37 cellular contexts compared by ENCODE assay signal in genomic region chr2:29981402-29981801, GRCh38.
A peak's percentile ranks its signal among the peaks of the same experiment; 100 is the strongest.
DNase-seq lines count a peak whose midpoint lies in the region; ATAC-seq, FAIRE-seq and TF ChIP-seq lines count a peak whose summit lies in the region.
"Had no signal": no experiment of that assay in that cellular context is flagged by ENCODE, and none has a peak within 500 bp of the region (broad histone marks: within the 10 kb centered on the region; RNA-seq: fewer than 3 reads in every experiment).

No MANE protein-coding gene starts in this region.

- 0 out of 2 replicates have a peak, but pooled peaks cover 6% of the 10 kb centered on the region for H4K20me1 ChIP-seq in K562 (replicated peaks; ENCODE audit: control insufficient read depth, insufficient read depth, low read length)
- H4K20me1 ChIP-seq: BLaER1; BLaER1 treated with 17β-estradiol and CSF1 and Interleukin-3, amounts not matched to agents 10 nM and 100 nM had no signal

- H3K4me1 ChIP-seq in K562 (replicated peaks in 1 of 2; ENCODE audit: control insufficient read depth in 2 of 2, insufficient read depth in 2 of 2, low read length in 2 of 2) (no peaks in the 10 kb centered on the region), endodermal cell (ENCODE audit: control insufficient read depth, insufficient read depth, low read length) (peaks cover 5% of the 10 kb centered on the region), esophagus muscularis mucosa (no peaks in the 10 kb centered on the region)
- H3K4me1 ChIP-seq: A549, BLaER1, Caco-2 had no signal

- TF ChIP-seq EP300 in K562 (IDR thresholded peaks at IDR 0.05; ENCODE audit: low read length): no peak
- TF ChIP-seq EP300 in esophagus muscularis mucosa (IDR thresholded peaks at IDR 0.05): no peak

- no peaks in the 10 kb centered on the region for H3K9me1 ChIP-seq in K562 (ENCODE audit: control insufficient read depth, insufficient read depth, low read length)

- no peak for TF ChIP-seq POLR2A in K562 (conservative IDR thresholded peaks at IDR 0.05)
- no peak for TF ChIP-seq POLR2A in esophagus muscularis mucosa (IDR thresholded peaks at IDR 0.05; ENCODE audit: low read depth)

- H3K9ac ChIP-seq in K562 (ENCODE audit: insufficient read depth in 1 of 2, low read depth in 2 of 2, low read length in 2 of 2) (no peak overlapping the region), endodermal cell (ENCODE audit: extremely low read depth, low read length, poor library complexity, severe bottlenecking) (no peak overlapping the region)
- H3K9ac ChIP-seq: BLaER1; BLaER1 treated with 17β-estradiol and CSF1 and Interleukin-3, amounts not matched to agents 10 nM and 100 nM had no signal

- H3K4me3 Mint-ChIP-seq in endodermal cell: no peak overlapping the region
- H3K4me3 Mint-ChIP-seq: B cell; CD14-positive monocyte; CD4-positive, alpha-beta memory T cell; CD4-positive, alpha-beta T cell; CD4-positive, CD25-positive, alpha-beta regulatory T cell; CD8-positive, alpha-beta memory T cell; CD8-positive, alpha-beta T cell had no signal

- peaks cover 6% of the 10 kb centered on the region for H3K27me3 Mint-ChIP-seq in endodermal cell (ENCODE audit: insufficient read depth)
- H3K27me3 Mint-ChIP-seq: CD4-positive, alpha-beta T cell; CD4-positive, CD25-positive, alpha-beta regulatory T cell had no signal

- CTCF ChIA-PET in K562 (lab: Yijun Ruan, JAX; ENCODE audit: low intra/inter-chr PET ratio): no interaction called here

- DNase-seq in K562 (ENCODE audit: extremely low read depth in 1 of 4, low spot score in 3 of 4) (no peak), endodermal cell (peak; percentile 17), esophagus muscularis mucosa (ENCODE audit: extremely low spot score) (peak; percentile 75), left lobe of liver (ENCODE audit: low spot score) (no peak), RCC 7860 (ENCODE audit: low spot score) (no peak), pons (ENCODE audit: low spot score) (no peak)
- DNase-seq: 8988T; ACHN; AML-193; BE2C; C1 segment of cervical spinal cord; Caco-2; Calu3; CD4-positive, alpha-beta memory T cell; CD4-positive, alpha-beta T cell; CD4-positive, CD25-positive, alpha-beta regulatory T cell; CD8-positive, alpha-beta memory T cell; CD8-positive, alpha-beta T cell; COR-L47; DMS 273 treated with DMSO at 0.1 percent for 48 hours; DMS153; DMS53; DMS79; DMS79 treated with DMSO at 0.1 percent for 48 hours; DND-41; EL had no signal

- intact Hi-C loops in K562 (cut with micrococcal nuclease) (no loop called here), esophagus muscularis mucosa (cut with DNase I) (no loop called here)

- no peak overlapping the region for H3K27ac Mint-ChIP-seq in endodermal cell
- H3K27ac Mint-ChIP-seq: B cell; CD14-positive monocyte; CD4-positive, alpha-beta memory T cell; CD4-positive, alpha-beta T cell; CD4-positive, CD25-positive, alpha-beta regulatory T cell; CD8-positive, alpha-beta memory T cell; CD8-positive, alpha-beta T cell had no signal

- H3K4me3 ChIP-seq in K562 (no peak overlapping the region), endodermal cell (ENCODE audit: low read length) (no peak overlapping the region), esophagus muscularis mucosa (no peak overlapping the region)
- H3K4me3 ChIP-seq: A549; BLaER1; BLaER1 treated with 17β-estradiol and CSF1 and Interleukin-3, amounts not matched to agents 10 nM and 100 nM had no signal

- BruUV-seq in K562 (replicated peaks; lab: Mats Ljungman, UMichigan): no TSS peak

- no peaks in the 10 kb centered on the region for H3K36me3 Mint-ChIP-seq in endodermal cell (ENCODE audit: low read depth)
- H3K36me3 Mint-ChIP-seq: CD14-positive monocyte; CD4-positive, alpha-beta memory T cell; CD4-positive, CD25-positive, alpha-beta regulatory T cell; CD8-positive, alpha-beta memory T cell; CD8-positive, alpha-beta T cell had no signal

- FAIRE-seq in K562 (lab: Jason Lieb, UNC) (no peak), RCC 7860 (lab: Jason Lieb, UNC) (no peak)
- FAIRE-seq: A204.1, A549, D721Med had no signal

- 2% methylated on average over 4 of the region's 4 CpGs for WGBS in K562 (ENCODE audit: insufficient coverage, low coverage, missing lambda C conversion rate)
- WGBS in endodermal cell (ENCODE audit: insufficient coverage in 1 of 2, insufficient read length in 1 of 2), 2 experiments: 94 to 100% methylated on average over 3 of the region's 4 CpGs
- WGBS in esophagus muscularis mucosa: 92% methylated on average over 4 of the region's 4 CpGs

- POLR2A ChIA-PET in K562 (lab: Yijun Ruan, JAX): no interaction called here

- H3K27me3 ChIP-seq in K562 (ENCODE audit: control insufficient read depth in 2 of 2, insufficient read depth in 2 of 2, low read length in 2 of 2): no peaks in the 10 kb centered on the region
- H3K27me3 ChIP-seq in endodermal cell (ENCODE audit: control insufficient read depth, insufficient read depth, low read length, poor library complexity, severe bottlenecking): no peaks in the 10 kb centered on the region
- peaks cover 0 to 3% (median 0%) of the 10 kb centered on the region in 4 donors for H3K27me3 ChIP-seq in esophagus muscularis mucosa
- H3K27me3 ChIP-seq: BE2C; BLaER1; BLaER1 treated with 17β-estradiol and CSF1 and Interleukin-3, amounts not matched to agents 10 nM and 100 nM had no signal

- in situ Hi-C loops in K562 (cut with MboI): no loop called here

- no peak overlapping the region for H2AFZ ChIP-seq in K562 (ENCODE audit: low read depth, low read length)

- TF ChIP-seq RAD21 in K562 (CRISPR knock-in tag; conservative IDR thresholded peaks at IDR 0.05 in 1 of 2, IDR thresholded peaks at IDR 0.05 in 1 of 2): no peak

- H3K9me3 ChIP-seq in K562 (replicated peaks; ENCODE audit: control insufficient read depth, insufficient read depth, low read depth, low read length) (no peaks in the 10 kb centered on the region), endodermal cell (ENCODE audit: control insufficient read depth, low read length) (no peaks in the 10 kb centered on the region), esophagus muscularis mucosa (no peaks in the 10 kb centered on the region)
- H3K9me3 ChIP-seq: A549; BE2C; BLaER1; BLaER1 treated with 17β-estradiol and CSF1 and Interleukin-3, amounts not matched to agents 10 nM and 100 nM; Caco-2 had no signal

- H3K27ac ChIP-seq in K562 (ENCODE audit: extremely low read depth, low read depth, low read length) (no peak overlapping the region), endodermal cell (ENCODE audit: low read depth, low read length) (no peak overlapping the region), esophagus muscularis mucosa (replicated peaks in 1 of 4) (no peak overlapping the region)
- H3K27ac ChIP-seq: 22Rv1; A549; BLaER1; BLaER1 treated with 17β-estradiol and CSF1 and Interleukin-3, amounts not matched to agents 10 nM and 100 nM; C4-2B had no signal

- TF ChIP-seq CTCF in K562 (IDR thresholded peaks at IDR 0.05 in 2 of 3, conservative IDR thresholded peaks at IDR 0.05 in 1 of 3; ENCODE audit: insufficient read depth in 2 of 3, low read depth in 1 of 3, low read length in 3 of 3): no peak
- TF ChIP-seq CTCF in endodermal cell (conservative IDR thresholded peaks at IDR 0.05): no peak
- TF ChIP-seq CTCF in esophagus muscularis mucosa (IDR thresholded peaks at IDR 0.05): no peak

- H3K4me2 ChIP-seq in K562 (ENCODE audit: insufficient read depth, low read length): no peak overlapping the region
- H3K4me2 ChIP-seq: A549; BLaER1; BLaER1 treated with 17β-estradiol and CSF1 and Interleukin-3, amounts not matched to agents 10 nM and 100 nM had no signal

- H3K36me3 ChIP-seq in K562 (ENCODE audit: control insufficient read depth, insufficient read depth, low read length): no peaks in the 10 kb centered on the region
- no peaks in the 10 kb centered on the region for H3K36me3 ChIP-seq in endodermal cell (ENCODE audit: control insufficient read depth, insufficient read depth, low read length)
- no peaks in the 10 kb centered on the region for H3K36me3 ChIP-seq in esophagus muscularis mucosa
- H3K36me3 ChIP-seq: BE2C; BLaER1; BLaER1 treated with 17β-estradiol and CSF1 and Interleukin-3, amounts not matched to agents 10 nM and 100 nM had no signal

- H3K79me2 ChIP-seq in K562 (ENCODE audit: control insufficient read depth, insufficient read depth, low read length): no peaks in the 10 kb centered on the region

- no peaks in the 10 kb centered on the region for H3K9me3 Mint-ChIP-seq in endodermal cell
- H3K9me3 Mint-ChIP-seq: CD4-positive, alpha-beta memory T cell; CD4-positive, alpha-beta T cell; CD4-positive, CD25-positive, alpha-beta regulatory T cell; CD8-positive, alpha-beta T cell had no signal

- peaks cover 16% of the 10 kb centered on the region for H3K4me1 Mint-ChIP-seq in endodermal cell
- H3K4me1 Mint-ChIP-seq: B cell; CD14-positive monocyte; CD4-positive, alpha-beta memory T cell; CD4-positive, CD25-positive, alpha-beta regulatory T cell; CD8-positive, alpha-beta memory T cell had no signal

- ATAC-seq in K562 (no peak), left lobe of liver (peak; percentile 65), HG03457 (IDR thresholded peaks at IDR 0.05; ENCODE audit: unreplicated experiment) (no peak), HG03108 (IDR thresholded peaks at IDR 0.05; ENCODE audit: unreplicated experiment) (no peak)
- ATAC-seq: A549; CD8-positive, alpha-beta T cell had no signal

TF ChIP-seq in K562, 482 proteins besides CTCF, POLR2A, EP300 and RAD21:
- TF ChIP-seq ZNF57 (CRISPR knock-in tag; IDR thresholded peaks at IDR 0.05) (no peak), KLF10 (CRISPR knock-in tag; IDR thresholded peaks at IDR 0.05) (no peak), HCFC1 (IDR thresholded peaks at IDR 0.05; ENCODE audit: low read depth, low read length) (no peak), CBFA2T3 (IDR thresholded peaks at IDR 0.05) (peak; percentile 21; the same call in 1 of the 2 replicates), CBFA2T2 (conservative IDR thresholded peaks at IDR 0.05) (no peak), SUPT5H (IDR thresholded peaks at IDR 0.05) (no peak)

Comparison
In these comparisons a context has a peak if more than half of its experiments do, and no peak if none do; other contexts are left out.
1. DNase-seq: peak in endodermal cell (single experiment) and esophagus muscularis mucosa (single experiment); none in K562 (0 of 4), left lobe of liver (single experiment), RCC 7860 (single experiment) and pons (single experiment).